Comparison of ENCODE assay signal across 2 cellular contexts in the genomic region with DNA sequence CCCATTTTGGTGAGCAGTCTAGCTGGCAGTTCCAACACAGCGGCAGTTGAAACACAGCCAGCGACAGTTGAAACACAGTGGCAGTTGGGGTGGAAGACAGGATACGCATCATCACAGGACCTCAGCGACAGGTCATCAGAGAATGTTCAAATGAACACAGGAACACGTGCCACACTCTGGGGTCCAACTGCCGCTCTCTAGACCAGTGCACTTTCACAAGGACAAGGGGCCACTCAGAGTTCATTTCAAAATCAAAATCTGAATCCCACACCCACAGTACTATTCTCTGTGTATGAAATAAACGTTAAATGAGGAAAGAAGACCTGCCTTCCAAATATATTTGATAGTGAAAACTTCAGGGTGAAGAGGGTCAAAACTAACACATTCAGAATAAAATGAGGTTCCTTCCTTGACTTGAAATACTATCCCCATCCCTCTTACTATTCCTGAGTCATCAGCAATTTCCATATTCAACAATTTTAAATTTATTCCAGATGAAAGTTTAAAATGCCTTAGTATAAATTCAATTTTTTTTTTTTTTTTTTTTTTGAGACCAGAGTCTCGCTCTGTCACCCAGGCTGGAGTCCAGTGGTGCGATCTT.
TF ChIP-seq lines count a peak whose summit lies in the region.

No MANE protein-coding gene starts in this region.

TF ChIP-seq in GM23338, 12 proteins besides CTCF, POLR2A, EP300 and RAD21:
- TF ChIP-seq EZH2phosphoT487 (IDR thresholded peaks at IDR 0.05; ENCODE audit: unreplicated experiment) = no peak
- TF ChIP-seq ZNF331 (CRISPR knock-in tag; IDR thresholded peaks at IDR 0.05; ENCODE audit: low read depth) = no peak
- no peak for TF ChIP-seq EZH2 (IDR thresholded peaks at IDR 0.05; ENCODE audit: low read depth, unreplicated experiment)
- no peak for TF ChIP-seq POLR2AphosphoS5 (IDR thresholded peaks at IDR 0.05; ENCODE audit: low read depth)
- TF ChIP-seq, protein P1, sequence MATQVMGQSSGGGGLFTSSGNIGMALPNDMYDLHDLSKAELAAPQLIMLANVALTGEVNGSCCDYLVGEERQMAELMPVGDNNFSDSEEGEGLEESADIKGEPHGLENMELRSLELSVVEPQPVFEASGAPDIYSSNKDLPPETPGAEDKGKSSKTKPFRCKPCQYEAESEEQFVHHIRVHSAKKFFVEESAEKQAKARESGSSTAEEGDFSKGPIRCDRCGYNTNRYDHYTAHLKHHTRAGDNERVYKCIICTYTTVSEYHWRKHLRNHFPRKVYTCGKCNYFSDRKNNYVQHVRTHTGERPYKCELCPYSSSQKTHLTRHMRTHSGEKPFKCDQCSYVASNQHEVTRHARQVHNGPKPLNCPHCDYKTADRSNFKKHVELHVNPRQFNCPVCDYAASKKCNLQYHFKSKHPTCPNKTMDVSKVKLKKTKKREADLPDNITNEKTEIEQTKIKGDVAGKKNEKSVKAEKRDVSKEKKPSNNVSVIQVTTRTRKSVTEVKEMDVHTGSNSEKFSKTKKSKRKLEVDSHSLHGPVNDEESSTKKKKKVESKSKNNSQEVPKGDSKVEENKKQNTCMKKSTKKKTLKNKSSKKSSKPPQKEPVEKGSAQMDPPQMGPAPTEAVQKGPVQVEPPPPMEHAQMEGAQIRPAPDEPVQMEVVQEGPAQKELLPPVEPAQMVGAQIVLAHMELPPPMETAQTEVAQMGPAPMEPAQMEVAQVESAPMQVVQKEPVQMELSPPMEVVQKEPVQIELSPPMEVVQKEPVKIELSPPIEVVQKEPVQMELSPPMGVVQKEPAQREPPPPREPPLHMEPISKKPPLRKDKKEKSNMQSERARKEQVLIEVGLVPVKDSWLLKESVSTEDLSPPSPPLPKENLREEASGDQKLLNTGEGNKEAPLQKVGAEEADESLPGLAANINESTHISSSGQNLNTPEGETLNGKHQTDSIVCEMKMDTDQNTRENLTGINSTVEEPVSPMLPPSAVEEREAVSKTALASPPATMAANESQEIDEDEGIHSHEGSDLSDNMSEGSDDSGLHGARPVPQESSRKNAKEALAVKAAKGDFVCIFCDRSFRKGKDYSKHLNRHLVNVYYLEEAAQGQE (IDR thresholded peaks at IDR 0.05; ENCODE audit: unreplicated experiment) = no peak

TF ChIP-seq in K562, 482 proteins besides CTCF, POLR2A, EP300 and RAD21 (continues in another document):
- TF ChIP-seq ETV5 (CRISPR knock-in tag; IDR thresholded peaks at IDR 0.05; ENCODE audit: low read depth) (peak; percentile 75), NEUROD1 (IDR thresholded peaks at IDR 0.05; ENCODE audit: borderline replicate concordance, low read depth, low read length, partially characterized antibody) (peak; percentile 58), ZNF316 (IDR thresholded peaks at IDR 0.05) (peak; percentile 83), RBM17 (IDR thresholded peaks at IDR 0.05; ENCODE audit: borderline replicate concordance, low read depth, low read length) (no peak), CBFA2T3 (IDR thresholded peaks at IDR 0.05) (0 out of 2 replicates have a peak, but pooled peaks have one; percentile 21), GABPB1 (CRISPR knock-in tag; IDR thresholded peaks at IDR 0.05) (peak; percentile 82), C11orf30 (IDR thresholded peaks at IDR 0.05; ENCODE audit: low read depth) (peak; percentile 68), KAT7 (CRISPR knock-in tag; IDR thresholded peaks at IDR 0.05; ENCODE audit: borderline replicate concordance) (no peak), RBFOX2 (IDR thresholded peaks at IDR 0.05; ENCODE audit: low read depth, low read length) (0 out of 2 replicates have a peak, but pooled peaks have one; percentile 29), ATF1 (CRISPR knock-in tag; IDR thresholded peaks at IDR 0.05) (no peak), ATF1 (tag; IDR thresholded peaks at IDR 0.05) (peak; percentile 89), DMBX1 (CRISPR knock-in tag; IDR thresholded peaks at IDR 0.05; ENCODE audit: borderline replicate concordance) (peak; percentile 21; the same call in 1 of the 2 replicates), NRF1 (conservative IDR thresholded peaks at IDR 0.05 in 1 of 2, IDR thresholded peaks at IDR 0.05 in 1 of 2) (0 out of 4 replicates have a peak, but pooled peaks of 1 of the 2 experiments have one; percentile 28), TAF1 (IDR thresholded peaks at IDR 0.05; ENCODE audit: control insufficient read depth, extremely low read depth, insufficient read depth, low read length, severe bottlenecking) (peak; percentile 45), SMAD4 (CRISPR knock-in tag; conservative IDR thresholded peaks at IDR 0.05) (peak; percentile 76; the same call in 1 of the 2 replicates), NCOR1 (IDR thresholded peaks at IDR 0.05) (peak; percentile 47), RAD51 (IDR thresholded peaks at IDR 0.05; ENCODE audit: borderline replicate concordance, low read depth) (peak; percentile 38; the same call in 1 of the 2 replicates), FOSL1 (tag; conservative IDR thresholded peaks at IDR 0.05) (peak; percentile 54), FIP1L1 (IDR thresholded peaks at IDR 0.05; ENCODE audit: low read depth, low read length, poor library complexity, severe bottlenecking) (no peak), ZNF311 (CRISPR knock-in tag; IDR thresholded peaks at IDR 0.05) (peak; percentile 74; the same call in 1 of the 2 replicates), KHSRP (IDR thresholded peaks at IDR 0.05) (no peak), YY1 (IDR thresholded peaks at IDR 0.05; ENCODE audit: borderline replicate concordance in 1 of 3, control insufficient read depth in 1 of 3, extremely low read depth in 1 of 3, insufficient read depth in 3 of 3, insufficient read length in 1 of 3, insufficient replicate concordance in 2 of 3, low read depth in 1 of 3, low read length in 2 of 3) (peak in 2 of 3 experiments; percentile 18 to 83)
- TF ChIP-seq, protein P2, sequence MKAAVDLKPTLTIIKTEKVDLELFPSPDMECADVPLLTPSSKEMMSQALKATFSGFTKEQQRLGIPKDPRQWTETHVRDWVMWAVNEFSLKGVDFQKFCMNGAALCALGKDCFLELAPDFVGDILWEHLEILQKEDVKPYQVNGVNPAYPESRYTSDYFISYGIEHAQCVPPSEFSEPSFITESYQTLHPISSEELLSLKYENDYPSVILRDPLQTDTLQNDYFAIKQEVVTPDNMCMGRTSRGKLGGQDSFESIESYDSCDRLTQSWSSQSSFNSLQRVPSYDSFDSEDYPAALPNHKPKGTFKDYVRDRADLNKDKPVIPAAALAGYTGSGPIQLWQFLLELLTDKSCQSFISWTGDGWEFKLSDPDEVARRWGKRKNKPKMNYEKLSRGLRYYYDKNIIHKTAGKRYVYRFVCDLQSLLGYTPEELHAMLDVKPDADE (conservative IDR thresholded peaks at IDR 0.05; ENCODE audit: control insufficient read depth, low read depth, low read length) = 0 out of 2 replicates have a peak, but pooled peaks have one; percentile 41
- TF ChIP-seq, protein P3, sequence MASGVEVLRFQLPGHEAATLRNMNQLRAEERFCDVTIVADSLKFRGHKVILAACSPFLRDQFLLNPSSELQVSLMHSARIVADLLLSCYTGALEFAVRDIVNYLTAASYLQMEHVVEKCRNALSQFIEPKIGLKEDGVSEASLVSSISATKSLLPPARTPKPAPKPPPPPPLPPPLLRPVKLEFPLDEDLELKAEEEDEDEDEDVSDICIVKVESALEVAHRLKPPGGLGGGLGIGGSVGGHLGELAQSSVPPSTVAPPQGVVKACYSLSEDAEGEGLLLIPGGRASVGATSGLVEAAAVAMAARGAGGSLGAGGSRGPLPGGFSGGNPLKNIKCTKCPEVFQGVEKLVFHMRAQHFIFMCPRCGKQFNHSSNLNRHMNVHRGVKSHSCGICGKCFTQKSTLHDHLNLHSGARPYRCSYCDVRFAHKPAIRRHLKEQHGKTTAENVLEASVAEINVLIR (CRISPR knock-in tag; IDR thresholded peaks at IDR 0.05) = peak; percentile 70
- TF ChIP-seq, protein P4, sequence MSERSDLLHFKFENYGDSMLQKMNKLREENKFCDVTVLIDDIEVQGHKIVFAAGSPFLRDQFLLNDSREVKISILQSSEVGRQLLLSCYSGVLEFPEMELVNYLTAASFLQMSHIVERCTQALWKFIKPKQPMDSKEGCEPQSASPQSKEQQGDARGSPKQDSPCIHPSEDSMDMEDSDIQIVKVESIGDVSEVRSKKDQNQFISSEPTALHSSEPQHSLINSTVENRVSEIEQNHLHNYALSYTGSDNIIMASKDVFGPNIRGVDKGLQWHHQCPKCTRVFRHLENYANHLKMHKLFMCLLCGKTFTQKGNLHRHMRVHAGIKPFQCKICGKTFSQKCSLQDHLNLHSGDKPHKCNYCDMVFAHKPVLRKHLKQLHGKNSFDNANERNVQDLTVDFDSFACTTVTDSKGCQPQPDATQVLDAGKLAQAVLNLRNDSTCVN (CRISPR knock-in tag; IDR thresholded peaks at IDR 0.05) = no peak
- TF ChIP-seq, protein P5, sequence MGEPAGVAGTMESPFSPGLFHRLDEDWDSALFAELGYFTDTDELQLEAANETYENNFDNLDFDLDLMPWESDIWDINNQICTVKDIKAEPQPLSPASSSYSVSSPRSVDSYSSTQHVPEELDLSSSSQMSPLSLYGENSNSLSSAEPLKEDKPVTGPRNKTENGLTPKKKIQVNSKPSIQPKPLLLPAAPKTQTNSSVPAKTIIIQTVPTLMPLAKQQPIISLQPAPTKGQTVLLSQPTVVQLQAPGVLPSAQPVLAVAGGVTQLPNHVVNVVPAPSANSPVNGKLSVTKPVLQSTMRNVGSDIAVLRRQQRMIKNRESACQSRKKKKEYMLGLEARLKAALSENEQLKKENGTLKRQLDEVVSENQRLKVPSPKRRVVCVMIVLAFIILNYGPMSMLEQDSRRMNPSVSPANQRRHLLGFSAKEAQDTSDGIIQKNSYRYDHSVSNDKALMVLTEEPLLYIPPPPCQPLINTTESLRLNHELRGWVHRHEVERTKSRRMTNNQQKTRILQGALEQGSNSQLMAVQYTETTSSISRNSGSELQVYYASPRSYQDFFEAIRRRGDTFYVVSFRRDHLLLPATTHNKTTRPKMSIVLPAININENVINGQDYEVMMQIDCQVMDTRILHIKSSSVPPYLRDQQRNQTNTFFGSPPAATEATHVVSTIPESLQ (CRISPR knock-in tag; IDR thresholded peaks at IDR 0.05) = 0 out of 2 replicates have a peak, but pooled peaks have one; percentile 62
- TF ChIP-seq, protein P6, sequence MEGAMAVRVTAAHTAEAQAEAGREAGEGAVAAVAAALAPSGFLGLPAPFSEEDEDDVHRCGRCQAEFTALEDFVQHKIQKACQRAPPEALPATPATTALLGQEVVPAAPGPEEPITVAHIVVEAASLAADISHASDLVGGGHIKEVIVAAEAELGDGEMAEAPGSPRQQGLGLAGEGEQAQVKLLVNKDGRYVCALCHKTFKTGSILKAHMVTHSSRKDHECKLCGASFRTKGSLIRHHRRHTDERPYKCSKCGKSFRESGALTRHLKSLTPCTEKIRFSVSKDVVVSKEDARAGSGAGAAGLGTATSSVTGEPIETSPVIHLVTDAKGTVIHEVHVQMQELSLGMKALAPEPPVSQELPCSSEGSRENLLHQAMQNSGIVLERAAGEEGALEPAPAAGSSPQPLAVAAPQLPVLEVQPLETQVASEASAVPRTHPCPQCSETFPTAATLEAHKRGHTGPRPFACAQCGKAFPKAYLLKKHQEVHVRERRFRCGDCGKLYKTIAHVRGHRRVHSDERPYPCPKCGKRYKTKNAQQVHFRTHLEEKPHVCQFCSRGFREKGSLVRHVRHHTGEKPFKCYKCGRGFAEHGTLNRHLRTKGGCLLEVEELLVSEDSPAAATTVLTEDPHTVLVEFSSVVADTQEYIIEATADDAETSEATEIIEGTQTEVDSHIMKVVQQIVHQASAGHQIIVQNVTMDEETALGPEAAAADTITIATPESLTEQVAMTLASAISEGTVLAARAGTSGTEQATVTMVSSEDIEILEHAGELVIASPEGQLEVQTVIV (CRISPR knock-in tag; IDR thresholded peaks at IDR 0.05; ENCODE audit: borderline replicate concordance) = no peak
- TF ChIP-seq, protein P7, sequence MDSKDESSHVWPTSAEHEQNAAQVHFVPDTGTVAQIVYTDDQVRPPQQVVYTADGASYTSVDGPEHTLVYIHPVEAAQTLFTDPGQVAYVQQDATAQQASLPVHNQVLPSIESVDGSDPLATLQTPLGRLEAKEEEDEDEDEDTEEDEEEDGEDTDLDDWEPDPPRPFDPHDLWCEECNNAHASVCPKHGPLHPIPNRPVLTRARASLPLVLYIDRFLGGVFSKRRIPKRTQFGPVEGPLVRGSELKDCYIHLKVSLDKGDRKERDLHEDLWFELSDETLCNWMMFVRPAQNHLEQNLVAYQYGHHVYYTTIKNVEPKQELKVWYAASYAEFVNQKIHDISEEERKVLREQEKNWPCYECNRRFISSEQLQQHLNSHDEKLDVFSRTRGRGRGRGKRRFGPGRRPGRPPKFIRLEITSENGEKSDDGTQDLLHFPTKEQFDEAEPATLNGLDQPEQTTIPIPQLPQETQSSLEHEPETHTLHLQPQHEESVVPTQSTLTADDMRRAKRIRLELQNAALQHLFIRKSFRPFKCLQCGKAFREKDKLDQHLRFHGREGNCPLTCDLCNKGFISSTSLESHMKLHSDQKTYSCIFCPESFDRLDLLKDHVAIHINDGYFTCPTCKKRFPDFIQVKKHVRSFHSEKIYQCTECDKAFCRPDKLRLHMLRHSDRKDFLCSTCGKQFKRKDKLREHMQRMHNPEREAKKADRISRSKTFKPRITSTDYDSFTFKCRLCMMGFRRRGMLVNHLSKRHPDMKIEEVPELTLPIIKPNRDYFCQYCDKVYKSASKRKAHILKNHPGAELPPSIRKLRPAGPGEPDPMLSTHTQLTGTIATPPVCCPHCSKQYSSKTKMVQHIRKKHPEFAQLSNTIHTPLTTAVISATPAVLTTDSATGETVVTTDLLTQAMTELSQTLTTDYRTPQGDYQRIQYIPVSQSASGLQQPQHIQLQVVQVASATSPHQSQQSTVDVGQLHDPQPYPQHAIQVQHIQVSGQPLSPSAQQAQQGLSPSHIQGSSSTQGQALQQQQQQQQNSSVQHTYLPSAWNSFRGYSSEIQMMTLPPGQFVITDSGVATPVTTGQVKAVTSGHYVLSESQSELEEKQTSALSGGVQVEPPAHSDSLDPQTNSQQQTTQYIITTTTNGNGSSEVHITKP (IDR thresholded peaks at IDR 0.05; ENCODE audit: partially characterized antibody) = peak; percentile 75
- TF ChIP-seq, protein P8, sequence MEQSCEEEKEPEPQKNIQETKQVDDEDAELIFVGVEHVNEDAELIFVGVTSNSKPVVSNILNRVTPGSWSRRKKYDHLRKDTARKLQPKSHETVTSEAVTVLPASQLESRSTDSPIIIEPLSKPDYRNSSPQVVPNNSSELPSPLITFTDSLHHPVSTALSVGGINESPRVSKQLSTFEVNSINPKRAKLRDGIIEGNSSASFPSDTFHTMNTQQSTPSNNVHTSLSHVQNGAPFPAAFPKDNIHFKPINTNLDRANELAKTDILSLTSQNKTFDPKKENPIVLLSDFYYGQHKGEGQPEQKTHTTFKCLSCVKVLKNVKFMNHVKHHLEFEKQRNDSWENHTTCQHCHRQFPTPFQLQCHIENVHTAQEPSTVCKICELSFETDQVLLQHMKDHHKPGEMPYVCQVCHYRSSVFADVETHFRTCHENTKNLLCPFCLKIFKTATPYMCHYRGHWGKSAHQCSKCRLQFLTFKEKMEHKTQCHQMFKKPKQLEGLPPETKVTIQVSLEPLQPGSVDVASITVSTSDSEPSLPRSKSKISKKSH (CRISPR knock-in tag; IDR thresholded peaks at IDR 0.05) = no peak
- TF ChIP-seq, protein P9, sequence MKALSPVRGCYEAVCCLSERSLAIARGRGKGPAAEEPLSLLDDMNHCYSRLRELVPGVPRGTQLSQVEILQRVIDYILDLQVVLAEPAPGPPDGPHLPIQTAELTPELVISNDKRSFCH (CRISPR knock-in tag; IDR thresholded peaks at IDR 0.05) = no peak
- TF ChIP-seq, protein P9 (tag; IDR thresholded peaks at IDR 0.05) = 0 out of 2 replicates have a peak, but pooled peaks have one; percentile 27
- TF ChIP-seq, protein P10, sequence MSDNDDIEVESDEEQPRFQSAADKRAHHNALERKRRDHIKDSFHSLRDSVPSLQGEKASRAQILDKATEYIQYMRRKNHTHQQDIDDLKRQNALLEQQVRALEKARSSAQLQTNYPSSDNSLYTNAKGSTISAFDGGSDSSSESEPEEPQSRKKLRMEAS (CRISPR knock-in tag; IDR thresholded peaks at IDR 0.05) = peak; percentile 82
